Comparison of ENCODE assay signal across 8 cellular contexts in the genomic region with DNA sequence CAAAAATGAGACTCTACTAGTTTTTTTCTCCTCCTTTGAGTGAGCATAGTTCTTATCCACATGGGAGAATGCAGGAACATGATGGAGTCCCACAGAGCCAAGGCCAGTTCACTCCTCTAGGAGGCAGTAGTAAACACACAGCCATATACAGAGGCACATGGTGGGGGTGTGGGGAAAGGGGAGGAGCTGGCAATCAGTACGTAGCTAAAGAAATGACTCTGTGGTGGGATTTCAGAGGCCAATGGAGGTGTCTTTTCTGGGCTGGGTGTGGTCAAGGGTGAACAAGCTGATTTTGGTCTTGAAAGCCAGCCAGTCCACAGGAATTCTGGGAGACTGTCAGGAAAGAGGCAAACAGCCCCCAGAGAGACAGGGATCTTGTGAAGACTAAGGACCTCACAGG. TPM values are rescaled to one million over a fixed set of nuclear protein-coding genes. Genes with fewer than 3 reads are reported as not detected.
DNase-seq lines count a peak whose midpoint lies in the region; ATAC-seq lines count a peak whose summit lies in the region.

No MANE protein-coding gene starts in this region.

- intact Hi-C loops in activated T-helper 2 cell treated with anti-CD3 and anti-CD28 coated beads, Interferon-gamma antibody, Interleukin-2, Interleukin-4, amounts not matched to agents 10 μg/mL and 5 μg/mL and 100 μg/mL, durations not matched to agents 14 hours and 24 hours and 36 hours (cut with micrococcal nuclease), result loop anchor here (10.0 kb wide), 1 partner anchor 328 kb away; the partner anchor contains the start of gene HACD3

- ATAC-seq in HG03342 (IDR thresholded peaks at IDR 0.05; ENCODE audit: unreplicated experiment), result peak; percentile 92
- no peak for ATAC-seq in HG03196 (IDR thresholded peaks at IDR 0.05; ENCODE audit: unreplicated experiment)

- peak; percentile 37 for DNase-seq in GM03348 (ENCODE audit: low spot score)
- peak; percentile 71 for DNase-seq in RPMI8226
- peak; percentile 60 for DNase-seq in activated T-helper 2 cell treated with anti-CD3 and anti-CD28 coated beads, Interferon-gamma antibody, Interleukin-2, Interleukin-4, amounts not matched to agents 10 μg/mL and 5 μg/mL and 100 μg/mL, durations not matched to agents 14 hours and 24 hours and 36 hours (ENCODE audit: low spot score)
- peak; percentile 92 for DNase-seq in iPS DF 19.7 (ENCODE audit: low read depth, low spot score)
- peak; percentile 39 to 67 (median 62) for DNase-seq in stimulated activated CD4-positive, alpha-beta T cell treated with anti-CD3 and anti-CD28 coated beads, TNF-alpha, amount 100 ng/mL, for 48 hours (ENCODE audit: low read depth in 3 of 3)
- no peak for DNase-seq in DMS153 treated with DMSO at 0.1 percent for 48 hours (lab: John Stamatoyannopoulos, UW; ENCODE audit: unreplicated experiment)

- H3K9me3 Mint-ChIP-seq in activated T-helper 2 cell treated with anti-CD3 and anti-CD28 coated beads, Interferon-gamma antibody, Interleukin-2, Interleukin-4, amounts not matched to agents 10 μg/mL and 5 μg/mL and 100 μg/mL, durations not matched to agents 14 hours and 24 hours and 36 hours, result no peaks in the 10 kb centered on the region

- H3K27ac Mint-ChIP-seq in activated T-helper 2 cell treated with anti-CD3 and anti-CD28 coated beads, Interferon-gamma antibody, Interleukin-2, Interleukin-4, amounts not matched to agents 10 μg/mL and 5 μg/mL and 100 μg/mL, durations not matched to agents 14 hours and 24 hours and 36 hours, result no peak overlapping the region

- H3K27me3 Mint-ChIP-seq in activated T-helper 2 cell treated with anti-CD3 and anti-CD28 coated beads, Interferon-gamma antibody, Interleukin-2, Interleukin-4, amounts not matched to agents 10 μg/mL and 5 μg/mL and 100 μg/mL, durations not matched to agents 14 hours and 24 hours and 36 hours (ENCODE audit: low read depth), result peaks cover 6% of the 10 kb centered on the region

- peaks cover 7% of the 10 kb centered on the region for H3K4me1 Mint-ChIP-seq in activated T-helper 2 cell treated with anti-CD3 and anti-CD28 coated beads, Interferon-gamma antibody, Interleukin-2, Interleukin-4, amounts not matched to agents 10 μg/mL and 5 μg/mL and 100 μg/mL, durations not matched to agents 14 hours and 24 hours and 36 hours (ENCODE audit: low read depth)

- H3K36me3 Mint-ChIP-seq in activated T-helper 2 cell treated with anti-CD3 and anti-CD28 coated beads, Interferon-gamma antibody, Interleukin-2, Interleukin-4, amounts not matched to agents 10 μg/mL and 5 μg/mL and 100 μg/mL, durations not matched to agents 14 hours and 24 hours and 36 hours (ENCODE audit: low read depth), result no peaks in the 10 kb centered on the region

- H3K4me3 Mint-ChIP-seq in activated T-helper 2 cell treated with anti-CD3 and anti-CD28 coated beads, Interferon-gamma antibody, Interleukin-2, Interleukin-4, amounts not matched to agents 10 μg/mL and 5 μg/mL and 100 μg/mL, durations not matched to agents 14 hours and 24 hours and 36 hours (ENCODE audit: low read depth), result no peak overlapping the region

RNA-seq across cellular contexts. Expression of gene RAB11A, which starts 6.6 kb away (rescaled TPM):
- 153 and 155 TPM in 2 replicates for total RNA-seq in activated T-helper 2 cell treated with anti-CD3 and anti-CD28 coated beads, Interferon-gamma antibody, Interleukin-2, Interleukin-4, amounts not matched to agents 10 μg/mL and 5 μg/mL and 100 μg/mL, durations not matched to agents 14 hours and 24 hours and 36 hours
